26 cellular contexts compared by ENCODE assay signal in genomic region chr4:8858925-8859210, GRCh38. TPM values are rescaled to one million over a fixed set of nuclear protein-coding genes. Genes with fewer than 3 reads are reported as not detected.
"Had no signal": no experiment of that assay in that cellular context is flagged by ENCODE, and none has a peak within 500 bp of the region (broad histone marks: within the 10 kb centered on the region; RNA-seq: fewer than 3 reads in every experiment).

No MANE protein-coding gene starts in this region.

- H3K27ac Mint-ChIP-seq: activated CD4-positive, alpha-beta memory T cell treated with anti-CD3 and anti-CD28 coated beads, Interleukin-2, amount 10 ng/mL, durations not matched to agents 7 days and 5 days; activated naive CD4-positive, alpha-beta T cell treated with anti-CD3 and anti-CD28 coated beads for 36 hours; activated naive CD8-positive, alpha-beta T cell; activated T-helper 17 cell treated with anti-CD3 and anti-CD28 coated beads, Interleukin-2, amount 50 U/mL, for 72 hours had no signal

- H3K36me3 Mint-ChIP-seq: activated naive CD8-positive, alpha-beta T cell had no signal

- DNase-seq: activated CD4-positive, alpha-beta memory T cell treated with anti-CD3 and anti-CD28 coated beads, Interleukin-2, amount 10 ng/mL, durations not matched to agents 7 days and 5 days; activated CD4-positive, alpha-beta T cell treated with anti-CD3 and anti-CD28 coated beads, Interleukin-2, amount 50 U/mL, for 1 hour; activated CD4-positive, CD25-positive, alpha-beta regulatory T cell; activated gamma-delta T cell; activated naive CD4-positive, alpha-beta T cell treated with anti-CD3 and anti-CD28 coated beads for 36 hours; activated T-cell treated with anti-CD3 and anti-CD28 coated beads for 4 hours; amygdala; Karpas-422; MM.1S; NCI-H1105; NCI-H1436; NCI-H1694 treated with DMSO at 0.1 percent for 48 hours; NCI-H2029 treated with DMSO at 0.1 percent for 48 hours; NCI-H510A treated with DMSO at 0.1 percent for 48 hours; NCI-H69; NK-92 treated with Interleukin-12 subunit alpha and Interleukin-12 subunit beta, amount 100 ng/mL, for 24 hours; Peyer's patch; SHP77 treated with DMSO at 0.1 percent for 48 hours; T-helper 2 cell; T1000 had no signal

- ATAC-seq: activated T-helper 17 cell treated with anti-CD3 and anti-CD28 coated beads, Interleukin-2, amount 50 U/mL, for 72 hours; K562 had no signal

- H3K9me3 ChIP-seq: Peyer's patch had no signal

- H3K36me3 ChIP-seq: Peyer's patch had no signal

- H3K4me1 Mint-ChIP-seq: activated T-helper 17 cell treated with anti-CD3 and anti-CD28 coated beads, Interleukin-2, amount 50 U/mL, for 72 hours had no signal

- H3K4me3 Mint-ChIP-seq: activated CD4-positive, alpha-beta memory T cell treated with anti-CD3 and anti-CD28 coated beads, Interleukin-2, amount 10 ng/mL, durations not matched to agents 7 days and 5 days; activated naive CD4-positive, alpha-beta T cell treated with anti-CD3 and anti-CD28 coated beads for 36 hours; activated naive CD8-positive, alpha-beta T cell; activated T-helper 17 cell treated with anti-CD3 and anti-CD28 coated beads, Interleukin-2, amount 50 U/mL, for 72 hours had no signal

- H3K9me3 Mint-ChIP-seq: activated CD4-positive, alpha-beta memory T cell treated with anti-CD3 and anti-CD28 coated beads, Interleukin-2, amount 10 ng/mL, durations not matched to agents 7 days and 5 days; activated naive CD4-positive, alpha-beta T cell treated with anti-CD3 and anti-CD28 coated beads for 36 hours; activated T-helper 17 cell treated with anti-CD3 and anti-CD28 coated beads, Interleukin-2, amount 50 U/mL, for 72 hours had no signal

- H3K4me3 ChIP-seq: K562, Peyer's patch had no signal

- H3K27ac ChIP-seq: Peyer's patch, RWPE1 had no signal

RNA-seq across cellular contexts. Expression of gene HMX1, which starts 12.8 kb away (rescaled TPM):
- total RNA-seq: activated CD4-positive, alpha-beta memory T cell treated with anti-CD3 and anti-CD28 coated beads, Interleukin-2, amount 10 ng/mL, durations not matched to agents 7 days and 5 days; activated CD8-positive, alpha-beta memory T cell treated with anti-CD3 and anti-CD28 coated beads for 36 hours; activated naive CD4-positive, alpha-beta T cell treated with anti-CD3 and anti-CD28 coated beads for 36 hours; activated T-helper 17 cell treated with anti-CD3 and anti-CD28 coated beads, Interleukin-2, amount 50 U/mL, for 72 hours; cardiac septum; K562; Peyer's patch had no signal
- polyA plus RNA-seq: K562 had no signal
